Comparison of ENCODE assay signal across 13 cellular contexts in genomic region chr1:46171872-46172271, GRCh38. TPM values are rescaled to one million over a fixed set of nuclear protein-coding genes. Genes with fewer than 3 reads are reported as not detected.
A peak's percentile ranks its signal among the peaks of the same experiment; 100 is the strongest.
DNase-seq lines count a peak whose midpoint lies in the region; ATAC-seq and TF ChIP-seq lines count a peak whose summit lies in the region.
"Had no signal": no experiment of that assay in that cellular context is flagged by ENCODE, and none has a peak within 500 bp of the region (broad histone marks: within the 10 kb centered on the region; RNA-seq: fewer than 3 reads in every experiment).

No MANE protein-coding gene starts in this region.

- TF ChIP-seq POLR2A in gastroesophageal sphincter (IDR thresholded peaks at IDR 0.05), result no peak
- no peak for TF ChIP-seq POLR2A in gastrocnemius medialis (IDR thresholded peaks at IDR 0.05)

- POLR2A ChIA-PET in GM10248 (lab: Yijun Ruan, JAX) (interaction anchor here (0.5 kb wide), 1 partner anchor 38 kb away, joined by 3 read pairs; no protein-coding TSS in a partner anchor), A673 (lab: Charles Lee; ENCODE audit: low non-redundant PET) (no interaction called here)

- TF ChIP-seq CTCF in gastroesophageal sphincter (IDR thresholded peaks at IDR 0.05) (no peak), gastrocnemius medialis (IDR thresholded peaks at IDR 0.05 in 4 of 5, conservative IDR thresholded peaks at IDR 0.05 in 1 of 5) (no peak), GM10248 (IDR thresholded peaks at IDR 0.05; ENCODE audit: control extremely low read depth, extremely low read depth, low read depth, missing control alignments) (no peak), A673 (conservative IDR thresholded peaks at IDR 0.05; ENCODE audit: low read depth, low read length) (no peak)

- peak overlapping the region in 3 of 4 donors; percentile 30 to 60 (median 32) for H3K27ac ChIP-seq in gastroesophageal sphincter
- peak overlapping the region; percentile 36 to 90 (median 85) for H3K27ac ChIP-seq in gastrocnemius medialis
- H3K27ac ChIP-seq in A673 (ENCODE audit: low read depth, low read length, poor library complexity, severe bottlenecking), result no peak overlapping the region

- WGBS in gastroesophageal sphincter (ENCODE audit: low coverage in 1 of 2), 2 donors, result 65% methylated on average over 4 of the region's 6 CpGs; no CpG with 5 or more reads in 1 of the 2 donors

- CTCF ChIA-PET in GM10248 (lab: Yijun Ruan, JAX) (interaction anchor here (0.8 to 16.5 kb wide), 5 partner anchors 9 to 134 kb away, joined by 3 to 256 read pairs (median 5); no protein-coding TSS in a partner anchor), A673 (lab: Charles Lee) (no interaction called here)

- intact Hi-C loops in gastrocnemius medialis (cut with DNase I; ENCODE audit: low total_unique reads) (loop anchor here (10.0 kb wide), 1 partner anchor 257 kb away; no protein-coding TSS in a partner anchor), A673 (cut with micrococcal nuclease; ENCODE audit: unreplicated experiment) (no loop called here)

- H3K4me3 ChIP-seq in gastroesophageal sphincter, result no peak overlapping the region
- no peak overlapping the region for H3K4me3 ChIP-seq in gastrocnemius medialis
- no peak overlapping the region for H3K4me3 ChIP-seq in A673 (ENCODE audit: low read depth, low read length, poor library complexity, severe bottlenecking)

- H3K36me3 ChIP-seq in gastroesophageal sphincter, result no peaks in the 10 kb centered on the region
- H3K36me3 ChIP-seq in gastrocnemius medialis, result no peaks in the 10 kb centered on the region
- no peaks in the 10 kb centered on the region for H3K36me3 ChIP-seq in A673 (ENCODE audit: insufficient read depth, low read length, poor library complexity, severe bottlenecking)

- ATAC-seq in gastroesophageal sphincter (no peak), gastrocnemius medialis (no peak), HG03139 (IDR thresholded peaks at IDR 0.05; ENCODE audit: unreplicated experiment) (no peak)
- ATAC-seq: natural killer cell treated with Interleukin-12 subunit alpha and Interleukin-12 subunit beta and Interleukin-15 and Interleukin-18, amount 100 ng/mL, for 72 hours had no signal

- in situ Hi-C loops in gastrocnemius medialis (cut with MboI; ENCODE audit: low sequenced_read_pairs in 4 of 4), result no loop called here

- H3K9me3 ChIP-seq in gastroesophageal sphincter (no peaks in the 10 kb centered on the region), gastrocnemius medialis (no peaks in the 10 kb centered on the region), A673 (ENCODE audit: low read depth, low read length, poor library complexity, severe bottlenecking) (no peaks in the 10 kb centered on the region)

- peaks cover 4 to 57% (median 29%) of the 10 kb centered on the region in 3 donors for H3K4me1 ChIP-seq in gastroesophageal sphincter
- H3K4me1 ChIP-seq in gastrocnemius medialis, result peaks cover 52 to 72% of the 10 kb centered on the region in 2 donors
- H3K4me1 ChIP-seq in A673 (ENCODE audit: insufficient read depth, low read length, poor library complexity, severe bottlenecking), result peaks cover 17% of the 10 kb centered on the region

- no TSS peak for BruUV-seq in A673 (replicated peaks; lab: Mats Ljungman, UMichigan)

- no peak for TF ChIP-seq EP300 in gastroesophageal sphincter (IDR thresholded peaks at IDR 0.05)

- H3K27me3 ChIP-seq in gastroesophageal sphincter, result no peaks in the 10 kb centered on the region
- H3K27me3 ChIP-seq in gastrocnemius medialis, result no peaks in the 10 kb centered on the region
- no peaks in the 10 kb centered on the region for H3K27me3 ChIP-seq in A673 (replicated peaks; ENCODE audit: insufficient read depth, low read depth, low read length, poor library complexity)

- DNase-seq in ELF-1 (ENCODE audit: low read depth, low spot score), result peak; percentile 86
- peak; percentile 34 for DNase-seq in NCI-H526 treated with DMSO at 0.1 percent for 48 hours (lab: John Stamatoyannopoulos, UW)
- no peak for DNase-seq in gastrocnemius medialis
- no peak for DNase-seq in effector CD4-positive, alpha-beta T cell
- no peak for DNase-seq in GM10248 (ENCODE audit: extremely low spot score)
- DNase-seq in A673 (ENCODE audit: low spot score), result no peak
- DNase-seq: activated CD4-positive, alpha-beta T cell treated with anti-CD3 and anti-CD28 coated beads for 4 hours; activated naive CD4-positive, alpha-beta T cell; NCI-H2107; stimulated activated CD4-positive, alpha-beta T cell treated with anti-CD3 and anti-CD28 coated beads, Interleukin-1b, Interleukin-23, amount 100 ng/mL, for 48 hours had no signal

RNA-seq across cellular contexts. Expression of gene TSPAN1, which starts 3.0 kb away (rescaled TPM):
- total RNA-seq in gastroesophageal sphincter (10 to 100 TPM in 1 of 4 donors, 1 to 10 TPM in 3; 1.0 to 11.0 (median 1.7) TPM), gastrocnemius medialis (10 to 100 TPM in 1 of 4 donors, 1 to 10 TPM in 2, under 1 TPM in 1; 0.88 to 10.7 (median 6.0) TPM), A673 (2021) (not detected in 2 replicates)
- total RNA-seq: natural killer cell treated with Interleukin-12 subunit alpha and Interleukin-12 subunit beta and Interleukin-15 and Interleukin-18, amount 100 ng/mL, for 72 hours had no signal

RNA-seq across cellular contexts. Expression of gene P3R3URF, which starts 4.4 kb away (rescaled TPM):
- total RNA-seq in gastroesophageal sphincter, result not detected
- not detected for total RNA-seq in gastrocnemius medialis
- not detected in 2 replicates for total RNA-seq in A673 (2021)
- total RNA-seq: natural killer cell treated with Interleukin-12 subunit alpha and Interleukin-12 subunit beta and Interleukin-15 and Interleukin-18, amount 100 ng/mL, for 72 hours had no signal

RNA-seq across cellular contexts. Expression of gene POMGNT1, which starts 26.4 kb away (rescaled TPM):
- total RNA-seq in gastroesophageal sphincter, result 10 to 100 TPM; 31.0 to 50.4 (median 38.2) TPM
- total RNA-seq in gastrocnemius medialis, result 100 to 1,000 TPM in 1 of 4 donors, 10 to 100 TPM in 3; 66.2 to 107 (median 92.2) TPM
- 71.0 and 90.9 TPM in 2 replicates for total RNA-seq in A673 (2021)

RNA-seq across cellular contexts. Expression of gene LURAP1, which starts 31.3 kb away (rescaled TPM):
- total RNA-seq in gastroesophageal sphincter (10 to 100 TPM in 2 of 4 donors, 1 to 10 TPM in 2; 6.7 to 16.2 (median 9.9) TPM), gastrocnemius medialis (1 to 10 TPM in 1 of 4 donors, under 1 TPM in 2, not detected in 1; 0.39 to 1.9 (median 0.47) TPM), A673 (2021) (1.1 and 1.5 TPM in 2 replicates)
- total RNA-seq: natural killer cell treated with Interleukin-12 subunit alpha and Interleukin-12 subunit beta and Interleukin-15 and Interleukin-18, amount 100 ng/mL, for 72 hours had no signal

RNA-seq across cellular contexts. Expression of gene PIK3R3, which starts 39.4 kb away (rescaled TPM):
- total RNA-seq in gastroesophageal sphincter (10 to 100 TPM; 21.7 to 34.7 (median 28.2) TPM), gastrocnemius medialis (10 to 100 TPM; 12.1 to 23.8 (median 15.9) TPM), A673 (2021) (30.0 and 30.2 TPM in 2 replicates)

Comparison
In these comparisons a context has a peak if more than half of its experiments do, and no peak if none do; other contexts are left out.
1. DNase-seq: peak in ELF-1 (single experiment) and NCI-H526 treated with DMSO at 0.1 percent for 48 hours (single experiment); none in gastrocnemius medialis (0 of 2), effector CD4-positive, alpha-beta T cell (single experiment), GM10248 (single experiment) and A673 (single experiment).